Comparison of ENCODE assay signal across 1 cellular context in genomic region chr15:75033809-75034208, GRCh38.
A peak's percentile ranks its signal among the peaks of the same experiment; 100 is the strongest.
TF ChIP-seq lines count a peak whose summit lies in the region.

No MANE protein-coding gene starts in this region.

TF ChIP-seq in HepG2, 621 proteins besides CTCF, POLR2A, EP300 and RAD21:
- TF ChIP-seq, protein P1, sequence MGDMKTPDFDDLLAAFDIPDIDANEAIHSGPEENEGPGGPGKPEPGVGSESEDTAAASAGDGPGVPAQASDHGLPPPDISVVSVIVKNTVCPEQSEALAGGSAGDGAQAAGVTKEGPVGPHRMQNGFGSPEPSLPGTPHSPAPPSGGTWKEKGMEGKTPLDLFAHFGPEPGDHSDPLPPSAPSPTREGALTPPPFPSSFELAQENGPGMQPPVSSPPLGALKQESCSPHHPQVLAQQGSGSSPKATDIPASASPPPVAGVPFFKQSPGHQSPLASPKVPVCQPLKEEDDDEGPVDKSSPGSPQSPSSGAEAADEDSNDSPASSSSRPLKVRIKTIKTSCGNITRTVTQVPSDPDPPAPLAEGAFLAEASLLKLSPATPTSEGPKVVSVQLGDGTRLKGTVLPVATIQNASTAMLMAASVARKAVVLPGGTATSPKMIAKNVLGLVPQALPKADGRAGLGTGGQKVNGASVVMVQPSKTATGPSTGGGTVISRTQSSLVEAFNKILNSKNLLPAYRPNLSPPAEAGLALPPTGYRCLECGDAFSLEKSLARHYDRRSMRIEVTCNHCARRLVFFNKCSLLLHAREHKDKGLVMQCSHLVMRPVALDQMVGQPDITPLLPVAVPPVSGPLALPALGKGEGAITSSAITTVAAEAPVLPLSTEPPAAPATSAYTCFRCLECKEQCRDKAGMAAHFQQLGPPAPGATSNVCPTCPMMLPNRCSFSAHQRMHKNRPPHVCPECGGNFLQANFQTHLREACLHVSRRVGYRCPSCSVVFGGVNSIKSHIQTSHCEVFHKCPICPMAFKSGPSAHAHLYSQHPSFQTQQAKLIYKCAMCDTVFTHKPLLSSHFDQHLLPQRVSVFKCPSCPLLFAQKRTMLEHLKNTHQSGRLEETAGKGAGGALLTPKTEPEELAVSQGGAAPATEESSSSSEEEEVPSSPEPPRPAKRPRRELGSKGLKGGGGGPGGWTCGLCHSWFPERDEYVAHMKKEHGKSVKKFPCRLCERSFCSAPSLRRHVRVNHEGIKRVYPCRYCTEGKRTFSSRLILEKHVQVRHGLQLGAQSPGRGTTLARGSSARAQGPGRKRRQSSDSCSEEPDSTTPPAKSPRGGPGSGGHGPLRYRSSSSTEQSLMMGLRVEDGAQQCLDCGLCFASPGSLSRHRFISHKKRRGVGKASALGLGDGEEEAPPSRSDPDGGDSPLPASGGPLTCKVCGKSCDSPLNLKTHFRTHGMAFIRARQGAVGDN (CRISPR knock-in tag; IDR thresholded peaks at IDR 0.05), result peak; percentile 22; the same call in 1 of the 2 replicates
- TF ChIP-seq ATF1 (CRISPR knock-in tag; IDR thresholded peaks at IDR 0.05) (no peak), NR2F6 (IDR thresholded peaks at IDR 0.05) (peak; percentile 50), NR2F6 (CRISPR knock-in tag; IDR thresholded peaks at IDR 0.05) (peak; percentile 56; the same call in 1 of the 2 replicates)
